In the genomic region with DNA sequence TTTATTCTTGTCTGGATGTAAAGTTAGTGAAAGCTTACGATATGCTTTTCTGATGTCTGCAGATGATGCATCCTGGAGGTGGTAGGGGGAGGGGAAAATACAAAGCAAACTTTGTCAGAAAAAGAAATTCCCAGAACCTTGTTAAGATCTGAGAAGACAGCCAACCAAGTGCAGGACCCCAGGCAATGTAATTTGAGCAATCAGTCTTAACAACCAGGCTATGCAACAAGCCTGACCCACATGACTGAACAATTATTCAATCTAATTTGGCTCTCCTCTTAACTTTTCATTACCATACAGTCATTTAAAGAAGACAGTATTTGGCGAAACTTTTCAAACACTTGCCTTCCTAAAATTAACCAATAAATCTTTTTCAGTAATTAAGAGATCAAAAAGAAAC, we compare ENCODE assay signal across 20 cellular contexts.
DNase-seq lines count a peak whose midpoint lies in the region; ATAC-seq and TF ChIP-seq lines count a peak whose summit lies in the region.
"Had no signal": no experiment of that assay in that cellular context is flagged by ENCODE, and none has a peak within 500 bp of the region (broad histone marks: within the 10 kb centered on the region; RNA-seq: fewer than 3 reads in every experiment).

No MANE protein-coding gene starts in this region.

- POLR2A ChIA-PET in HEK293T (lab: Yijun Ruan, JAX) (no interaction called here), WTC11 (lab: Charles Lee) (no interaction called here)

- peak; percentile 38 for DNase-seq in HEK293T (ENCODE audit: extremely low spot score)
- peak; percentile 50 for DNase-seq in SK-N-DZ (ENCODE audit: low spot score)
- peak; percentile 89 for DNase-seq in foreskin melanocyte
- peak; percentile 59 for DNase-seq in retina
- no peak for DNase-seq in Calu3
- no peak for DNase-seq in natural killer cell
- no peak for DNase-seq in WTC11 (ENCODE audit: low spot score)
- DNase-seq: activated CD4-positive, alpha-beta memory T cell treated with anti-CD3 and anti-CD28 coated beads for 36 hours; activated T-cell treated with anti-CD3 and anti-CD28 coated beads, Interleukin-2, amount 50 U/mL, for 4 hours; dorsolateral prefrontal cortex; NCI-H226; NK-92 treated with Interleukin-12 subunit alpha and Interleukin-12 subunit beta, amount 100 ng/mL, for 24 hours; psoas muscle; spleen; WERI-Rb-1 had no signal

- H3K4me1 Mint-ChIP-seq in Calu3 (ENCODE audit: low read depth, unreplicated experiment) (peaks cover 17% of the 10 kb centered on the region), natural killer cell (peaks cover 31 to 44% of the 10 kb centered on the region in 2 donors), WTC11 (peaks cover 20% of the 10 kb centered on the region)
- H3K4me1 Mint-ChIP-seq: B cell, memory B cell had no signal

- H3K27me3 Mint-ChIP-seq in Calu3 (ENCODE audit: unreplicated experiment): no peaks in the 10 kb centered on the region
- H3K27me3 Mint-ChIP-seq in natural killer cell (ENCODE audit: low read depth in 2 of 2): no peaks in the 10 kb centered on the region
- H3K27me3 Mint-ChIP-seq in WTC11 (ENCODE audit: low read depth): no peaks in the 10 kb centered on the region
- H3K27me3 Mint-ChIP-seq: activated CD4-positive, alpha-beta memory T cell treated with anti-CD3 and anti-CD28 coated beads for 36 hours; activated naive CD8-positive, alpha-beta T cell; B cell; memory B cell had no signal

- TF ChIP-seq CTCF in Calu3 (IDR thresholded peaks at IDR 0.05; ENCODE audit: unreplicated experiment) (no peak), natural killer cell (IDR thresholded peaks at IDR 0.05) (no peak), WTC11 (IDR thresholded peaks at IDR 0.05) (no peak)

- no peak overlapping the region for H3K27ac Mint-ChIP-seq in Calu3 (ENCODE audit: unreplicated experiment)
- H3K27ac Mint-ChIP-seq in natural killer cell: no peak overlapping the region
- H3K27ac Mint-ChIP-seq in WTC11: no peak overlapping the region
- H3K27ac Mint-ChIP-seq: activated CD4-positive, alpha-beta memory T cell treated with anti-CD3 and anti-CD28 coated beads for 36 hours; activated naive CD8-positive, alpha-beta T cell; B cell; memory B cell; T-helper 1 cell treated with Interleukin-12 subunit alpha and Interleukin-12 subunit beta and Interleukin-4 antibody, amounts not matched to agents 30 μg/mL and 1 μg/mL, for 36 hours had no signal

- BruUV-seq in Calu3 (replicated peaks; lab: Mats Ljungman, UMichigan): no TSS peak

- CTCF ChIA-PET in HEK293T (lab: Yijun Ruan, JAX): no interaction called here
- CTCF ChIA-PET in Calu3 (lab: Charles Lee): no interaction called here
- CTCF ChIA-PET in WTC11 (lab: Charles Lee): no interaction called here

- intact Hi-C loops in Calu3 (cut with micrococcal nuclease; ENCODE audit: unreplicated experiment) (loop anchor here (5.0 kb wide), 1 partner anchor 207 kb away; no protein-coding TSS in a partner anchor), natural killer cell (cut with micrococcal nuclease) (no loop called here)

- H3K9me3 Mint-ChIP-seq in Calu3 (ENCODE audit: low read depth, unreplicated experiment) (no peaks in the 10 kb centered on the region), natural killer cell (no peaks in the 10 kb centered on the region), WTC11 (no peaks in the 10 kb centered on the region)
- H3K9me3 Mint-ChIP-seq: activated CD4-positive, alpha-beta memory T cell treated with anti-CD3 and anti-CD28 coated beads for 36 hours; activated T-cell treated with anti-CD3 and anti-CD28 coated beads, Interleukin-2, amount 50 U/mL, for 4 hours; memory B cell; nephron; T-helper 1 cell treated with Interleukin-12 subunit alpha and Interleukin-12 subunit beta and Interleukin-4 antibody, amounts not matched to agents 30 μg/mL and 1 μg/mL, for 36 hours had no signal

- no peaks in the 10 kb centered on the region for H3K36me3 Mint-ChIP-seq in Calu3 (ENCODE audit: insufficient read depth, unreplicated experiment)
- H3K36me3 Mint-ChIP-seq in natural killer cell: no peaks in the 10 kb centered on the region
- H3K36me3 Mint-ChIP-seq in WTC11: no peaks in the 10 kb centered on the region
- H3K36me3 Mint-ChIP-seq: activated CD4-positive, alpha-beta memory T cell treated with anti-CD3 and anti-CD28 coated beads for 36 hours; memory B cell had no signal

- H3K4me3 Mint-ChIP-seq in Calu3 (ENCODE audit: low read depth, unreplicated experiment) (no peak overlapping the region), natural killer cell (no peak overlapping the region), WTC11 (no peak overlapping the region)
- H3K4me3 Mint-ChIP-seq: activated CD4-positive, alpha-beta memory T cell treated with anti-CD3 and anti-CD28 coated beads for 36 hours; activated naive CD8-positive, alpha-beta T cell; activated T-cell treated with anti-CD3 and anti-CD28 coated beads, Interleukin-2, amount 50 U/mL, for 4 hours; B cell; memory B cell; nephron; T-helper 1 cell treated with Interleukin-12 subunit alpha and Interleukin-12 subunit beta and Interleukin-4 antibody, amounts not matched to agents 30 μg/mL and 1 μg/mL, for 36 hours had no signal

- no peak for ATAC-seq in natural killer cell
- ATAC-seq in WTC11: no peak
- ATAC-seq: activated T-cell treated with anti-CD3 and anti-CD28 coated beads, Interleukin-2, amount 50 U/mL, for 4 hours; psoas muscle had no signal

TF ChIP-seq in HEK293T, 16 proteins besides CTCF, POLR2A, EP300 and RAD21:
- TF ChIP-seq NFRKB (IDR thresholded peaks at IDR 0.05) (no peak), TARDBP (IDR thresholded peaks at IDR 0.05) (no peak), FOXK2 (IDR thresholded peaks at IDR 0.05) (no peak), BHLHE40 (IDR thresholded peaks at IDR 0.05; ENCODE audit: borderline replicate concordance) (no peak), ARNT (IDR thresholded peaks at IDR 0.05) (no peak)
- TF ChIP-seq, protein P1, sequence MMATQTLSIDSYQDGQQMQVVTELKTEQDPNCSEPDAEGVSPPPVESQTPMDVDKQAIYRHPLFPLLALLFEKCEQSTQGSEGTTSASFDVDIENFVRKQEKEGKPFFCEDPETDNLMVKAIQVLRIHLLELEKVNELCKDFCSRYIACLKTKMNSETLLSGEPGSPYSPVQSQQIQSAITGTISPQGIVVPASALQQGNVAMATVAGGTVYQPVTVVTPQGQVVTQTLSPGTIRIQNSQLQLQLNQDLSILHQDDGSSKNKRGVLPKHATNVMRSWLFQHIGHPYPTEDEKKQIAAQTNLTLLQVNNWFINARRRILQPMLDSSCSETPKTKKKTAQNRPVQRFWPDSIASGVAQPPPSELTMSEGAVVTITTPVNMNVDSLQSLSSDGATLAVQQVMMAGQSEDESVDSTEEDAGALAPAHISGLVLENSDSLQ (IDR thresholded peaks at IDR 0.05): no peak

TF ChIP-seq in WTC11, 78 proteins besides CTCF, POLR2A, EP300 and RAD21:
- TF ChIP-seq NR3C1 (CRISPR knock-in tag; conservative IDR thresholded peaks at IDR 0.05; ENCODE audit: low read depth) (no peak), TEAD1 (CRISPR knock-in tag; IDR thresholded peaks at IDR 0.05) (no peak), CBFB (CRISPR knock-in tag; IDR thresholded peaks at IDR 0.05; ENCODE audit: low read depth) (no peak), ZNF219 (CRISPR knock-in tag; IDR thresholded peaks at IDR 0.05; ENCODE audit: borderline replicate concordance) (no peak)
- TF ChIP-seq, protein P2, sequence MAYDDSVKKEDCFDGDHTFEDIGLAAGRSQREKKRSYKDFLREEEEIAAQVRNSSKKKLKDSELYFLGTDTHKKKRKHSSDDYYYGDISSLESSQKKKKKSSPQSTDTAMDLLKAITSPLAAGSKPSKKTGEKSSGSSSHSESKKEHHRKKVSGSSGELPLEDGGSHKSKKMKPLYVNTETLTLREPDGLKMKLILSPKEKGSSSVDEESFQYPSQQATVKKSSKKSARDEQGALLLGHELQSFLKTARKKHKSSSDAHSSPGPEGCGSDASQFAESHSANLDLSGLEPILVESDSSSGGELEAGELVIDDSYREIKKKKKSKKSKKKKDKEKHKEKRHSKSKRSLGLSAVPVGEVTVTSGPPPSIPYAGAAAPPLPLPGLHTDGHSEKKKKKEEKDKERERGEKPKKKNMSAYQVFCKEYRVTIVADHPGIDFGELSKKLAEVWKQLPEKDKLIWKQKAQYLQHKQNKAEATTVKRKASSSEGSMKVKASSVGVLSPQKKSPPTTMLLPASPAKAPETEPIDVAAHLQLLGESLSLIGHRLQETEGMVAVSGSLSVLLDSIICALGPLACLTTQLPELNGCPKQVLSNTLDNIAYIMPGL (CRISPR knock-in tag; IDR thresholded peaks at IDR 0.05): no peak
- TF ChIP-seq, protein P3, sequence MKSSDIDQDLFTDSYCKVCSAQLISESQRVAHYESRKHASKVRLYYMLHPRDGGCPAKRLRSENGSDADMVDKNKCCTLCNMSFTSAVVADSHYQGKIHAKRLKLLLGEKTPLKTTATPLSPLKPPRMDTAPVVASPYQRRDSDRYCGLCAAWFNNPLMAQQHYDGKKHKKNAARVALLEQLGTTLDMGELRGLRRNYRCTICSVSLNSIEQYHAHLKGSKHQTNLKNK (CRISPR knock-in tag; IDR thresholded peaks at IDR 0.05): no peak
- TF ChIP-seq, protein P4, sequence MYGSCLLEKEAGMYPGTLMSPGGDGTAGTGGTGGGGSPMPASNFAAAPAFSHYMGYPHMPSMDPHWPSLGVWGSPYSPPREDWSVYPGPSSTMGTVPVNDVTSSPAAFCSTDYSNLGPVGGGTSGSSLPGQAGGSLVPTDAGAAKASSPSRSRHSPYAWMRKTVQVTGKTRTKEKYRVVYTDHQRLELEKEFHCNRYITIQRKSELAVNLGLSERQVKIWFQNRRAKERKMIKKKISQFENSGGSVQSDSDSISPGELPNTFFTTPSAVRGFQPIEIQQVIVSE (CRISPR knock-in tag; IDR thresholded peaks at IDR 0.05; ENCODE audit: borderline replicate concordance): no peak

Comparison
In these comparisons a context has a peak if more than half of its experiments do, and no peak if none do; other contexts are left out.
1. DNase-seq: peak in HEK293T (single experiment), SK-N-DZ (single experiment), foreskin melanocyte (single experiment) and retina (single experiment); none in Calu3 (single experiment), natural killer cell (single experiment) and WTC11 (single experiment).